In the genomic region with DNA sequence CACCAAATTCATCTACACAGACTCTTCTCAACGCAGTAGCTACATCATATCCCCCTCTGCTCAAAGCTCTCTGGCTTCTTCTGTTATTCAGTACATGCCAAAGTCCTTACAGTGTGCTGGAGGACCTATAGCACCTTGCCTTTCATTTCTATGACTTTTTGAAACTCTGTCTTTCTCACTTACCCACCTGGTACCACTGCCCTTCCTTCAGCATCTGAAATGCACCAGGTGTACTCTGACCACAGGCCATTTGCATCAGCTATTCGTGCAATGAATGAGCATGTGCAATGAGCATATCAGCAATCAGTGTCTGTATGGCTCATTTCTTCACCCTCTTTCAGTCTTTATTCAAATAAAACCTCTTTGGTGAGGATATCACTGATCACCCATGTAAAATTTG, we compare ENCODE assay signal across 35 cellular contexts.
"Had no signal": no experiment of that assay in that cellular context is flagged by ENCODE, and none has a peak within 500 bp of the region (broad histone marks: within the 10 kb centered on the region; RNA-seq: fewer than 3 reads in every experiment).

No MANE protein-coding gene starts in this region.

- H3K4me2 ChIP-seq: KMS-11 had no signal

- H3K9ac ChIP-seq: KMS-11 had no signal

- H3K36me3 ChIP-seq: MG63 had no signal

- H3K4me3 ChIP-seq: MG63 had no signal

- DNase-seq: Kasumi-1, KBM-7, KG1, MG63, MV-4-11, NCI-H1048, NCI-H1092, NCI-H1092 treated with DMSO at 0.1 percent for 48 hours, NCI-H1105, NCI-H1105 treated with DMSO at 0.1 percent for 48 hours, NCI-H1417, NCI-H1417 treated with DMSO at 0.1 percent for 48 hours, NCI-H1436, NCI-H1436 treated with DMSO at 0.1 percent for 48 hours, NCI-H146, NCI-H1694, NCI-H1694 treated with DMSO at 0.1 percent for 48 hours, NCI-H187, NCI-H187 treated with DMSO at 0.1 percent for 48 hours, NCI-H1930, NCI-H2029, NCI-H2029 treated with DMSO at 0.1 percent for 48 hours, NCI-H2081, NCI-H2081 treated with DMSO at 0.1 percent for 48 hours, NCI-H2107, NCI-H2171, NCI-H2171 treated with DMSO at 0.1 percent for 48 hours, NCI-H2227 treated with DMSO at 0.1 percent for 48 hours, NCI-H226, NCI-H345, NCI-H446, NCI-H446 treated with DMSO at 0.1 percent for 48 hours, NCI-H510A, NCI-H510A treated with DMSO at 0.1 percent for 48 hours had no signal

- H3K27ac ChIP-seq: KMS-11 had no signal

- H3K27me3 ChIP-seq: MG63 had no signal

- H3K9me3 ChIP-seq: MG63 had no signal
